In genomic region chr7:101511965-101512364, GRCh38 we compare ENCODE assay signal across 11 cellular contexts.
"Had no signal": no experiment of that assay in that cellular context is flagged by ENCODE, and none has a peak within 500 bp of the region (broad histone marks: within the 10 kb centered on the region; RNA-seq: fewer than 3 reads in every experiment).

No MANE protein-coding gene starts in this region.

- FAIRE-seq: H1, H54 had no signal

- H3K27ac ChIP-seq: GM23248 had no signal

- H3K4me2 ChIP-seq: GM23338 had no signal

- H3K9me3 ChIP-seq: HAP-1 had no signal

- H3K9ac ChIP-seq: GM23248 had no signal

- H2AFZ ChIP-seq: GM23248, GM23338 had no signal

- H3K4me3 ChIP-seq: GM23248, GM23338, HAP-1 had no signal

- H3K4me1 ChIP-seq: HAP-1 had no signal

- H3K36me3 ChIP-seq: HAP-1 had no signal

- DNase-seq: GM23248, GOT3, H7, H9, HCEC 1CT, HFFc6 had no signal

- ATAC-seq: GM23338, HCT116 had no signal
